1 cellular context compared by ENCODE assay signal in the genomic region with DNA sequence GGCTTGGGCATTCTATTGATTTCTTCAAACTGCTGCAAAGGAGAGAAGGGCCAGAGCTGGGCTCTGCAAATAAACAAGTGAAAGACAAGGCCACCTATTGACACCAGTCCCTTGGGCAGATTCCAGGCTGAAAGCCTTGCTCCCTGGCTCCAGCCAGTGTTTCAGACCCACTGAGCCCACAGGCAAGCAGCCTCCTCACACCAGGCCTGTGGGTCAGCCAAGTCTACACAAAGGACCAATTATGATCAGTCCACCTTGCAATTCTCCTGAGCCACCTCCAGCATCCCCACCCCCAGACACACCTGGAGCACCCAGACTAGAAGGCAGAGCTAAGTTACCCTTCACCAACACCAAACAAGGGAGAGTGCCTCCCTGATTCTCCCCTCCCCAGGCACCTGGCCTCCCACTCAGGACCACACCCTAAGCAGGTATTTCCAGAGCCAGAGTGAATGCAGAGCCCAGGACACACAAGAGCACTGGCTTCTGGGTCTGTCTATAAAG.
TF ChIP-seq lines count a peak whose summit lies in the region.

No MANE protein-coding gene starts in this region.

TF ChIP-seq in SK-N-SH, 30 proteins besides CTCF, POLR2A, EP300 and RAD21 (continued from another document):
- TF ChIP-seq EZH2phosphoT487 (IDR thresholded peaks at IDR 0.05; ENCODE audit: borderline replicate concordance, low read depth) (no peak), TCF12 (IDR thresholded peaks at IDR 0.05) (no peak), JUND (IDR thresholded peaks at IDR 0.05) (no peak), MXI1 (IDR thresholded peaks at IDR 0.05; ENCODE audit: low read depth, low read length) (no peak), MEF2A (IDR thresholded peaks at IDR 0.05; ENCODE audit: borderline replicate concordance, low read depth) (no peak), YY1 (IDR thresholded peaks at IDR 0.05; ENCODE audit: low read depth) (no peak), POLR2AphosphoS5 (IDR thresholded peaks at IDR 0.05; ENCODE audit: low read depth, low read length) (no peak), RFX5 (IDR thresholded peaks at IDR 0.05; ENCODE audit: low read length) (no peak), TEAD4 (IDR thresholded peaks at IDR 0.05; ENCODE audit: borderline replicate concordance, insufficient read depth) (no peak), SIN3A (IDR thresholded peaks at IDR 0.05; ENCODE audit: borderline replicate concordance, low read depth, low read length) (no peak)
- TF ChIP-seq, protein P1, sequence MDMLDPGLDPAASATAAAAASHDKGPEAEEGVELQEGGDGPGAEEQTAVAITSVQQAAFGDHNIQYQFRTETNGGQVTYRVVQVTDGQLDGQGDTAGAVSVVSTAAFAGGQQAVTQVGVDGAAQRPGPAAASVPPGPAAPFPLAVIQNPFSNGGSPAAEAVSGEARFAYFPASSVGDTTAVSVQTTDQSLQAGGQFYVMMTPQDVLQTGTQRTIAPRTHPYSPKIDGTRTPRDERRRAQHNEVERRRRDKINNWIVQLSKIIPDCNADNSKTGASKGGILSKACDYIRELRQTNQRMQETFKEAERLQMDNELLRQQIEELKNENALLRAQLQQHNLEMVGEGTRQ (IDR thresholded peaks at IDR 0.05; ENCODE audit: borderline replicate concordance, low read depth, low read length) = no peak
- TF ChIP-seq, protein P2, sequence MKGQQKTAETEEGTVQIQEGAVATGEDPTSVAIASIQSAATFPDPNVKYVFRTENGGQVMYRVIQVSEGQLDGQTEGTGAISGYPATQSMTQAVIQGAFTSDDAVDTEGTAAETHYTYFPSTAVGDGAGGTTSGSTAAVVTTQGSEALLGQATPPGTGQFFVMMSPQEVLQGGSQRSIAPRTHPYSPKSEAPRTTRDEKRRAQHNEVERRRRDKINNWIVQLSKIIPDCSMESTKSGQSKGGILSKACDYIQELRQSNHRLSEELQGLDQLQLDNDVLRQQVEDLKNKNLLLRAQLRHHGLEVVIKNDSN (IDR thresholded peaks at IDR 0.05; ENCODE audit: borderline replicate concordance, low read depth) = no peak
